Comparison of ENCODE assay signal across 8 cellular contexts in the genomic region with DNA sequence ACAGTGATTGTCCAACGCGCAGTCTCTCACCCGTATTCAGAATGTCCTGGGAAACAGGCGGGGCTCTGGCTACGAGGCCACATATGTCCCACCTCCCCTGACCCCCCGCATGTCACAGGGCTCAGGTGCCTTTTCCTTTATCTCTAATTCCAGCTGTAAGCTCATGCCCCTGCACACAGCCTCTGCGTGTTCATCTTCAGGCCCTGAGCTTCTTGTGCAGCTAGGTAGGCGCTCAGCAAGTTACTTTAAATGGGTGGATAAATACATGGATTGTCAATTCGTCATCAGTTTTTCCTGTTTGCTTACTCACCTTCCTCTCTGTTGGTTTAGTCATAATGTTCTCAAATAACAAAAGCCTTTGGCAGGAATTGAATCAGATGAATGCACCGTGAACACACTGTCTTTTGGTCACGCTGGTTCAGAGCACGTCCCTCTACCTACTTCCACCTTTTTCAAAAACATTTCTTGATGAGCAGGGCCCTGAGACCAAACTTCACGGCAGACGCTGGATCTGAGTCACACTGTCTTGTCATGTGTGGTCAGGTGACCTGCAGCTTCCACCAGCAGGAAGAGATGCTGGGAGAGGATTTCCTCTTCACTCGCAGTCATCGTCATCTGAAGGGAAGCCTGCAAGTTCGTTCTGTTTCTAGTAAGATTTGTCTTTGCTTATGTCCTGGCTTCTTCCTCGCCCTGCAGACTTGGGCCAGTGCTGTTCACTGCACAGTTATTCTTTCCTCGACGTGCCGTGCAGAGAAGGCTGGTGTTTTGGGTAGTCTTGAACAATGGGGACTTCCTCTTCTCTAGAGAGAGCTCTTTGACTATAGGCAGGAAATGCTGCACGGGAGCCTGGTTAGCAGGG.
A peak's percentile ranks its signal among the peaks of the same experiment; 100 is the strongest.
DNase-seq lines count a peak whose midpoint lies in the region; ATAC-seq and TF ChIP-seq lines count a peak whose summit lies in the region.

No MANE protein-coding gene starts in this region.

- no peaks in the 10 kb centered on the region for H3K36me3 ChIP-seq in endodermal cell (ENCODE audit: control insufficient read depth, insufficient read depth, low read length)

- 88 to 91% methylated on average over 15 to 22 of the region's 22 CpGs for WGBS in endodermal cell (ENCODE audit: insufficient coverage in 1 of 2, insufficient read length in 1 of 2), 2 experiments

- no peaks in the 10 kb centered on the region for H3K4me1 ChIP-seq in endodermal cell (ENCODE audit: control insufficient read depth, insufficient read depth, low read length)

- H3K9ac ChIP-seq in endodermal cell (ENCODE audit: extremely low read depth, low read length, poor library complexity, severe bottlenecking) = no peak overlapping the region

- H3K9me3 ChIP-seq in endodermal cell (ENCODE audit: control insufficient read depth, low read length) = no peaks in the 10 kb centered on the region

- no peaks in the 10 kb centered on the region for H3K27me3 ChIP-seq in endodermal cell (ENCODE audit: control insufficient read depth, insufficient read depth, low read length, poor library complexity, severe bottlenecking)

- H3K4me3 Mint-ChIP-seq in activated CD4-positive, alpha-beta memory T cell treated with anti-CD3 and anti-CD28 coated beads, Interleukin-2, amount 10 ng/mL, durations not matched to agents 7 days and 5 days = peak overlapping the region; percentile 81
- no peak overlapping the region for H3K4me3 Mint-ChIP-seq in endodermal cell
- peak overlapping the region; percentile 82 for H3K4me3 Mint-ChIP-seq in natural killer cell treated with Interleukin-12 subunit alpha and Interleukin-12 subunit beta and Interleukin-15 and Interleukin-18, amount 100 ng/mL, for 72 hours
- peak overlapping the region; percentile 85 for H3K4me3 Mint-ChIP-seq in stimulated activated naive CD8-positive, alpha-beta T cell treated with anti-CD3 and anti-CD28 coated beads, Interleukin-15, amount 100 ng/mL, for 72 hours

- peaks cover 15% of the 10 kb centered on the region for H3K36me3 Mint-ChIP-seq in activated CD4-positive, alpha-beta memory T cell treated with anti-CD3 and anti-CD28 coated beads, Interleukin-2, amount 10 ng/mL, durations not matched to agents 7 days and 5 days (ENCODE audit: low read depth)
- H3K36me3 Mint-ChIP-seq in endodermal cell (ENCODE audit: low read depth) = no peaks in the 10 kb centered on the region
- H3K36me3 Mint-ChIP-seq in natural killer cell treated with Interleukin-12 subunit alpha and Interleukin-12 subunit beta and Interleukin-15 and Interleukin-18, amount 100 ng/mL, for 72 hours = peaks cover 5% of the 10 kb centered on the region

- no peak overlapping the region for H3K4me3 ChIP-seq in endodermal cell (ENCODE audit: low read length)

- no peak for TF ChIP-seq CTCF in endodermal cell (conservative IDR thresholded peaks at IDR 0.05)

- H3K9me3 Mint-ChIP-seq in activated CD4-positive, alpha-beta memory T cell treated with anti-CD3 and anti-CD28 coated beads, Interleukin-2, amount 10 ng/mL, durations not matched to agents 7 days and 5 days = peaks cover 18% of the 10 kb centered on the region
- H3K9me3 Mint-ChIP-seq in endodermal cell = no peaks in the 10 kb centered on the region
- H3K9me3 Mint-ChIP-seq in natural killer cell treated with Interleukin-12 subunit alpha and Interleukin-12 subunit beta and Interleukin-15 and Interleukin-18, amount 100 ng/mL, for 72 hours = no peaks in the 10 kb centered on the region
- peaks cover 6 to 39% of the 10 kb centered on the region in 2 donors for H3K9me3 Mint-ChIP-seq in stimulated activated naive CD8-positive, alpha-beta T cell treated with anti-CD3 and anti-CD28 coated beads, Interleukin-15, amount 100 ng/mL, for 72 hours

- peak; percentile 72 for DNase-seq in NK-92 treated with Interleukin-12 subunit alpha and Interleukin-12 subunit beta, amount 100 ng/mL, for 24 hours (lab: John Stamatoyannopoulos, UW)
- DNase-seq in NK-92 (lab: John Stamatoyannopoulos, UW; ENCODE audit: unreplicated experiment) (no peak), NCI-H69 (lab: John Stamatoyannopoulos, UW) (peak; percentile 89), endodermal cell (peak; percentile 56)
- peak; percentile 82 for DNase-seq in activated CD4-positive, alpha-beta memory T cell treated with anti-CD3 and anti-CD28 coated beads, Interleukin-2, amount 10 ng/mL, durations not matched to agents 7 days and 5 days
- DNase-seq in natural killer cell treated with Interleukin-12 subunit alpha and Interleukin-12 subunit beta and Interleukin-15 and Interleukin-18, amount 100 ng/mL, for 72 hours (ENCODE audit: low spot score) = no peak
- peak; percentile 51 to 72 for DNase-seq in stimulated activated naive CD8-positive, alpha-beta T cell treated with anti-CD3 and anti-CD28 coated beads, Interleukin-15, amount 100 ng/mL, for 72 hours

- H3K27me3 Mint-ChIP-seq in activated CD4-positive, alpha-beta memory T cell treated with anti-CD3 and anti-CD28 coated beads, Interleukin-2, amount 10 ng/mL, durations not matched to agents 7 days and 5 days = no peaks in the 10 kb centered on the region
- H3K27me3 Mint-ChIP-seq in endodermal cell (ENCODE audit: insufficient read depth) = no peaks in the 10 kb centered on the region
- no peaks in the 10 kb centered on the region for H3K27me3 Mint-ChIP-seq in natural killer cell treated with Interleukin-12 subunit alpha and Interleukin-12 subunit beta and Interleukin-15 and Interleukin-18, amount 100 ng/mL, for 72 hours
- H3K27me3 Mint-ChIP-seq in stimulated activated naive CD8-positive, alpha-beta T cell treated with anti-CD3 and anti-CD28 coated beads, Interleukin-15, amount 100 ng/mL, for 72 hours = no peaks in the 10 kb centered on the region

- no peak overlapping the region for H3K27ac ChIP-seq in endodermal cell (ENCODE audit: low read depth, low read length)

- H3K4me1 Mint-ChIP-seq in activated CD4-positive, alpha-beta memory T cell treated with anti-CD3 and anti-CD28 coated beads, Interleukin-2, amount 10 ng/mL, durations not matched to agents 7 days and 5 days = peaks cover 37% of the 10 kb centered on the region
- peaks cover 3% of the 10 kb centered on the region for H3K4me1 Mint-ChIP-seq in endodermal cell
- peaks cover 25 to 26% of the 10 kb centered on the region in 2 donors for H3K4me1 Mint-ChIP-seq in natural killer cell treated with Interleukin-12 subunit alpha and Interleukin-12 subunit beta and Interleukin-15 and Interleukin-18, amount 100 ng/mL, for 72 hours (ENCODE audit: low read depth in 2 of 2)
- peaks cover 46% of the 10 kb centered on the region for H3K4me1 Mint-ChIP-seq in stimulated activated naive CD8-positive, alpha-beta T cell treated with anti-CD3 and anti-CD28 coated beads, Interleukin-15, amount 100 ng/mL, for 72 hours

- H3K27ac Mint-ChIP-seq in activated CD4-positive, alpha-beta memory T cell treated with anti-CD3 and anti-CD28 coated beads, Interleukin-2, amount 10 ng/mL, durations not matched to agents 7 days and 5 days = peak overlapping the region; percentile 100
- no peak overlapping the region for H3K27ac Mint-ChIP-seq in endodermal cell
- peak overlapping the region; percentile 96 to 97 for H3K27ac Mint-ChIP-seq in natural killer cell treated with Interleukin-12 subunit alpha and Interleukin-12 subunit beta and Interleukin-15 and Interleukin-18, amount 100 ng/mL, for 72 hours
- H3K27ac Mint-ChIP-seq in stimulated activated naive CD8-positive, alpha-beta T cell treated with anti-CD3 and anti-CD28 coated beads, Interleukin-15, amount 100 ng/mL, for 72 hours = peak overlapping the region; percentile 97 to 100

- CTCF ChIA-PET in activated CD4-positive, alpha-beta memory T cell treated with anti-CD3 and anti-CD28 coated beads, Interleukin-2, amount 10 ng/mL, durations not matched to agents 7 days and 5 days (lab: Charles Lee) = interaction anchor here (1.9 kb wide), 1 partner anchor 76 kb away, joined by 7 read pairs; no protein-coding TSS in a partner anchor

- peak; percentile 81 for ATAC-seq in HG03066 (IDR thresholded peaks at IDR 0.05; ENCODE audit: low read depth, unreplicated experiment)
- ATAC-seq in natural killer cell treated with Interleukin-12 subunit alpha and Interleukin-12 subunit beta and Interleukin-15 and Interleukin-18, amount 100 ng/mL, for 72 hours = peak; percentile 86 to 90
- peak; percentile 87 for ATAC-seq in stimulated activated naive CD8-positive, alpha-beta T cell treated with anti-CD3 and anti-CD28 coated beads, Interleukin-15, amount 100 ng/mL, for 72 hours

- POLR2A ChIA-PET in activated CD4-positive, alpha-beta memory T cell treated with anti-CD3 and anti-CD28 coated beads, Interleukin-2, amount 10 ng/mL, durations not matched to agents 7 days and 5 days (lab: Charles Lee) = interaction anchor here (0.6 to 2.7 kb wide), 11 partner anchors 13 to 474 kb away, joined by 3 to 31 read pairs (median 4); partner anchors contain the start of genes PTGR3, TSHZ1 and ZNF407

Comparison
In these comparisons a context has a peak if more than half of its experiments do, and no peak if none do; other contexts are left out.
1. DNase-seq: peak in NK-92 treated with Interleukin-12 subunit alpha and Interleukin-12 subunit beta, amount 100 ng/mL, for 24 hours (single experiment), NCI-H69 (single experiment), activated CD4-positive, alpha-beta memory T cell treated with anti-CD3 and anti-CD28 coated beads, Interleukin-2, amount 10 ng/mL, durations not matched to agents 7 days and 5 days (single experiment), endodermal cell (single experiment) and stimulated activated naive CD8-positive, alpha-beta T cell treated with anti-CD3 and anti-CD28 coated beads, Interleukin-15, amount 100 ng/mL, for 72 hours (2 of 2); none in NK-92 (single experiment) and natural killer cell treated with Interleukin-12 subunit alpha and Interleukin-12 subunit beta and Interleukin-15 and Interleukin-18, amount 100 ng/mL, for 72 hours (single experiment).
2. Peak in every context shown above with its lines, with median percentiles within 50 percentile points of each other: ATAC-seq.